18 cellular contexts compared by ENCODE assay signal in genomic region chr9:130698514-130698913, GRCh38. TPM values are rescaled to one million over a fixed set of nuclear protein-coding genes. Genes with fewer than 3 reads are reported as not detected.
DNase-seq lines count a peak whose midpoint lies in the region; ATAC-seq, FAIRE-seq and TF ChIP-seq lines count a peak whose summit lies in the region.
"Had no signal": no experiment of that assay in that cellular context is flagged by ENCODE, and none has a peak within 500 bp of the region (broad histone marks: within the 10 kb centered on the region; RNA-seq: fewer than 3 reads in every experiment).

No MANE protein-coding gene starts in this region.

- no peak for TF ChIP-seq CTCF in astrocyte of the spinal cord (IDR thresholded peaks at IDR 0.05; ENCODE audit: low read depth, low read length)

- DNase-seq in EL (peak; percentile 55), M059J (ENCODE audit: low read depth) (peak; percentile 57), astrocyte of the spinal cord (ENCODE audit: low read depth, low spot score) (peak; percentile 76), activated gamma-delta T cell treated with Interleukin-2 at 50 U/mL for 16 hours (no peak), H54 (ENCODE audit: insufficient read length, low spot score) (no peak), GM12892 (ENCODE audit: insufficient read length) (no peak)
- DNase-seq: amygdala; DMS53; HCEC 1CT; NCI-H2081 treated with DMSO at 0.1 percent for 48 hours; NCI-H69; right cardiac atrium; stimulated activated CD4-positive, alpha-beta T cell treated with anti-CD3 and anti-CD28 coated beads, Interleukin-2, amount 100 ng/mL, for 24 hours had no signal

- FAIRE-seq in H54 (lab: Jason Lieb, UNC): no peak
- no peak for FAIRE-seq in GM12892 (lab: Jason Lieb, UNC)
- FAIRE-seq: endothelial cell of umbilical vein had no signal

- no peak for ATAC-seq in HG02938 (IDR thresholded peaks at IDR 0.05; ENCODE audit: unreplicated experiment)
- ATAC-seq: Panc1, right cardiac atrium had no signal

- no peak for TF ChIP-seq POLR2A in H54 (IDR thresholded peaks at IDR 0.05; ENCODE audit: low read depth, low read length)
- TF ChIP-seq POLR2A in GM12892 (IDR thresholded peaks at IDR 0.05; ENCODE audit: low read depth, low read length): no peak

- peaks cover 82% of the 10 kb centered on the region for H3K36me3 ChIP-seq in mesodermal cell (ENCODE audit: control insufficient read depth, insufficient read depth, low read length)

- H3K4me3 ChIP-seq in astrocyte of the spinal cord (ENCODE audit: low read depth, low read length) (no peak overlapping the region), mesodermal cell (ENCODE audit: extremely low read depth, insufficient read depth, low read length, poor library complexity, severe bottlenecking) (no peak overlapping the region)
- H3K4me3 ChIP-seq: BLaER1 had no signal

- WGBS in mesodermal cell (ENCODE audit: insufficient coverage in 2 of 2), 2 experiments: 93% methylated on average over 3 of the region's 3 CpGs

- peaks cover 7% of the 10 kb centered on the region for H3K4me1 ChIP-seq in mesodermal cell (ENCODE audit: control insufficient read depth, insufficient read depth, low read length, poor library complexity, severe bottlenecking)

- peak overlapping the region; percentile 51 for H3K27ac ChIP-seq in mesodermal cell (ENCODE audit: low read depth, low read length, severe bottlenecking)
- H3K27ac ChIP-seq: BLaER1 had no signal

- in situ Hi-C loops in astrocyte of the spinal cord (cut with HindIII; ENCODE audit: low sequenced_read_pairs): loop anchor here (25.0 kb wide), 1 partner anchor 164 kb away; no protein-coding TSS in a partner anchor

- H3K9me3 ChIP-seq in mesodermal cell (ENCODE audit: control insufficient read depth, low read length): no peaks in the 10 kb centered on the region
- H3K9me3 ChIP-seq: BLaER1 had no signal

RNA-seq across cellular contexts. Expression of gene EXOSC2, which starts 4.9 kb away (rescaled TPM):
- total RNA-seq in M059J (2014; rRNA removed; shearing (Covaris generic)): 27.4 and 44.1 TPM in 2 replicates
- 20.9 TPM for polyA plus RNA-seq in mesodermal cell (2013, experiment 1 of 2)
- polyA plus RNA-seq in mesodermal cell (2013, experiment 2 of 2): 19.2 TPM
- polyA plus RNA-seq in GM12892 (2012; ENCODE audit: missing spikeins): 41.7 TPM

RNA-seq across cellular contexts. Expression of gene PRDM12, which starts 34.1 kb away (rescaled TPM):
- not detected in 2 replicates for total RNA-seq in M059J (2014; rRNA removed; shearing (Covaris generic))
- 0.11 TPM for polyA plus RNA-seq in mesodermal cell (2013, experiment 1 of 2)
- 0.25 TPM for polyA plus RNA-seq in mesodermal cell (2013, experiment 2 of 2)
- polyA plus RNA-seq in GM12892 (2012; ENCODE audit: missing spikeins): not detected
- total RNA-seq: endothelial cell of umbilical vein, right cardiac atrium had no signal
- polyA plus RNA-seq: endothelial cell of umbilical vein had no signal

Comparison
In these comparisons a context has a peak if more than half of its experiments do, and no peak if none do; other contexts are left out.
1. DNase-seq: peak in EL (single experiment), M059J (single experiment) and astrocyte of the spinal cord (single experiment); none in activated gamma-delta T cell treated with Interleukin-2 at 50 U/mL for 16 hours (single experiment), H54 (single experiment) and GM12892 (single experiment).